ENCODE assay signal across 8 cellular contexts in genomic region chr6:44338228-44339122, GRCh38. TPM values are rescaled to one million over a fixed set of nuclear protein-coding genes. Genes with fewer than 3 reads are reported as not detected.
DNase-seq lines count a peak whose midpoint lies in the region; ATAC-seq, FAIRE-seq and TF ChIP-seq lines count a peak whose summit lies in the region.

No MANE protein-coding gene starts in this region.

- 8% methylated on average over 11 of the region's 11 CpGs for WGBS in prostate gland

- H3K4me1 ChIP-seq in prostate gland (replicated peaks), result peaks cover 7% of the 10 kb centered on the region

- no peaks in the 10 kb centered on the region for H3K27me3 ChIP-seq in prostate gland (replicated peaks; ENCODE audit: insufficient read depth)

- peaks cover 36% of the 10 kb centered on the region for H3K27me3 Mint-ChIP-seq in activated naive CD4-positive, alpha-beta T cell treated with anti-CD3 and anti-CD28 coated beads, Interleukin-2, amount 10 ng/mL, durations not matched to agents 7 days and 5 days
- H3K27me3 Mint-ChIP-seq in glutamatergic neuron (ENCODE audit: unreplicated experiment), result peaks cover 1% of the 10 kb centered on the region

- H3K4me3 Mint-ChIP-seq in activated naive CD4-positive, alpha-beta T cell treated with anti-CD3 and anti-CD28 coated beads, Interleukin-2, amount 10 ng/mL, durations not matched to agents 7 days and 5 days, result no peak overlapping the region
- no peak overlapping the region for H3K4me3 Mint-ChIP-seq in glutamatergic neuron (ENCODE audit: unreplicated experiment)

- no peaks in the 10 kb centered on the region for H3K4me1 Mint-ChIP-seq in activated naive CD4-positive, alpha-beta T cell treated with anti-CD3 and anti-CD28 coated beads, Interleukin-2, amount 10 ng/mL, durations not matched to agents 7 days and 5 days
- peaks cover under 1% of the 10 kb centered on the region for H3K4me1 Mint-ChIP-seq in glutamatergic neuron (ENCODE audit: low read depth, unreplicated experiment)

- H3K9me3 ChIP-seq in SK-N-MC (ENCODE audit: low read depth, low read length) (no peaks in the 10 kb centered on the region), prostate gland (no peaks in the 10 kb centered on the region)

- no peak for FAIRE-seq in urothelium cell line (lab: Jason Lieb, UNC)

- peak; percentile 71 for ATAC-seq in GM21529 (IDR thresholded peaks at IDR 0.05; ENCODE audit: unreplicated experiment)

- intact Hi-C loops in prostate gland (cut with DNase I), result loop anchor here (2.0 to 10.0 kb wide), 3 partner anchors 70 to 241 kb away; no protein-coding TSS in a partner anchor

- DNase-seq in C1 segment of cervical spinal cord (lab: John Stamatoyannopoulos, UW) (peak in 10 of 14 donors; percentile 5 to 63 (median 26)), NCI-H1092 treated with DMSO at 0.1 percent for 48 hours (lab: John Stamatoyannopoulos, UW) (peak; percentile 83), SK-N-MC (ENCODE audit: low read depth, low spot score) (peak; percentile 20), glutamatergic neuron (peak; percentile 78), prostate gland (ENCODE audit: low spot score) (peak; percentile 62), urothelium cell line (ENCODE audit: low spot score) (peak; percentile 71)
- DNase-seq in activated naive CD4-positive, alpha-beta T cell treated with anti-CD3 and anti-CD28 coated beads, Interleukin-2, amount 10 ng/mL, durations not matched to agents 7 days and 5 days, result peak; percentile 77

- no peak for TF ChIP-seq POLR2A in prostate gland (IDR thresholded peaks at IDR 0.05)

- H3K36me3 Mint-ChIP-seq in activated naive CD4-positive, alpha-beta T cell treated with anti-CD3 and anti-CD28 coated beads, Interleukin-2, amount 10 ng/mL, durations not matched to agents 7 days and 5 days, result no peaks in the 10 kb centered on the region
- H3K36me3 Mint-ChIP-seq in glutamatergic neuron (ENCODE audit: unreplicated experiment), result no peaks in the 10 kb centered on the region

- TF ChIP-seq CTCF in glutamatergic neuron (IDR thresholded peaks at IDR 0.05; ENCODE audit: partially characterized antibody, unreplicated experiment), result peak; percentile 77
- peak; percentile 38 to 72 (median 64) for TF ChIP-seq CTCF in prostate gland (IDR thresholded peaks at IDR 0.05)

- H3K36me3 ChIP-seq in SK-N-MC (ENCODE audit: insufficient read depth, low read length), result no peaks in the 10 kb centered on the region
- no peaks in the 10 kb centered on the region for H3K36me3 ChIP-seq in prostate gland

- no peak overlapping the region for H3K9ac ChIP-seq in SK-N-MC (ENCODE audit: insufficient read length)

- H3K4me3 ChIP-seq in SK-N-MC, result no peak overlapping the region
- H3K4me3 ChIP-seq in prostate gland, result no peak overlapping the region

- H3K27ac Mint-ChIP-seq in activated naive CD4-positive, alpha-beta T cell treated with anti-CD3 and anti-CD28 coated beads, Interleukin-2, amount 10 ng/mL, durations not matched to agents 7 days and 5 days, result no peak overlapping the region
- H3K27ac Mint-ChIP-seq in glutamatergic neuron (ENCODE audit: unreplicated experiment), result no peak overlapping the region

- no peaks in the 10 kb centered on the region for H3K9me3 Mint-ChIP-seq in activated naive CD4-positive, alpha-beta T cell treated with anti-CD3 and anti-CD28 coated beads, Interleukin-2, amount 10 ng/mL, durations not matched to agents 7 days and 5 days
- no peaks in the 10 kb centered on the region for H3K9me3 Mint-ChIP-seq in glutamatergic neuron (ENCODE audit: unreplicated experiment)

- CTCF ChIA-PET in activated naive CD4-positive, alpha-beta T cell treated with anti-CD3 and anti-CD28 coated beads, Interleukin-2, amount 10 ng/mL, durations not matched to agents 7 days and 5 days (lab: Charles Lee), result interaction anchor here (0.7 to 5.4 kb wide), 16 partner anchors 24 to 243 kb away, joined by 3 to 105 read pairs (median 3); partner anchors contain the start of gene SLC35B2

- H3K27ac ChIP-seq in SK-N-MC (no peak overlapping the region), prostate gland (peak overlapping the region; percentile 64 to 68)

RNA-seq across cellular contexts. Expression of gene SPATS1, which starts 4.0 kb away (rescaled TPM):
- total RNA-seq in glutamatergic neuron (ENCODE audit: unreplicated experiment) (not detected), prostate gland (1 to 10 TPM in 1 of 2 donors, not detected in 1; 2.0 TPM)

RNA-seq across cellular contexts. Expression of gene AARS2, which starts 25.3 kb away (rescaled TPM):
- total RNA-seq in glutamatergic neuron (ENCODE audit: unreplicated experiment), result 41.7 TPM
- 10 to 100 TPM; 17.4 to 19.4 TPM for total RNA-seq in prostate gland

RNA-seq across cellular contexts. Expression of gene CDC5L, which starts 49.0 kb away (rescaled TPM):
- total RNA-seq in glutamatergic neuron (ENCODE audit: unreplicated experiment) (19.6 TPM), prostate gland (10 to 100 TPM; 18.0 to 18.9 TPM)

Comparison
In these comparisons a context has a peak if more than half of its experiments do, and no peak if none do; other contexts are left out.
1. DNase-seq: peak in every context shown above with its lines; median percentile 83 in NCI-H1092 treated with DMSO at 0.1 percent for 48 hours; 78 in glutamatergic neuron; 77 in activated naive CD4-positive, alpha-beta T cell treated with anti-CD3 and anti-CD28 coated beads, Interleukin-2, amount 10 ng/mL, durations not matched to agents 7 days and 5 days; 71 in urothelium cell line; 62 in prostate gland; 26 in C1 segment of cervical spinal cord; 20 in SK-N-MC.